Comparison of ENCODE assay signal across 2 cellular contexts in genomic region chr5:65833780-65834179, GRCh38.
TF ChIP-seq lines count a peak whose summit lies in the region.

No MANE protein-coding gene starts in this region.

TF ChIP-seq in GM23338, 12 proteins besides CTCF, POLR2A, EP300 and RAD21:
- TF ChIP-seq ZNF462 (CRISPR knock-in tag; IDR thresholded peaks at IDR 0.05) (no peak), ETS1 (IDR thresholded peaks at IDR 0.05) (no peak), EZH2 (IDR thresholded peaks at IDR 0.05; ENCODE audit: low read depth, unreplicated experiment) (no peak), ZNF331 (CRISPR knock-in tag; IDR thresholded peaks at IDR 0.05; ENCODE audit: low read depth) (no peak)

TF ChIP-seq in GM12878, 131 proteins besides CTCF, POLR2A, EP300 and RAD21 (continued from another document):
- peak; percentile 51 for TF ChIP-seq BCL3 (IDR thresholded peaks at IDR 0.05; ENCODE audit: borderline replicate concordance, insufficient read depth, low read depth, low read length, poor library complexity, severe bottlenecking)
- TF ChIP-seq ZNF274 (IDR thresholded peaks at IDR 0.05; ENCODE audit: insufficient read depth, insufficient read length) = no peak
